Comparison of ENCODE assay signal across 8 cellular contexts in genomic region chr12:121443193-121443829, GRCh38. TPM values are rescaled to one million over a fixed set of nuclear protein-coding genes. Genes with fewer than 3 reads are reported as not detected.
DNase-seq lines count a peak whose midpoint lies in the region; ATAC-seq and TF ChIP-seq lines count a peak whose summit lies in the region.

No MANE protein-coding gene starts in this region.

- H3K27me3 ChIP-seq in MG63 (no peaks in the 10 kb centered on the region), uterus (no peaks in the 10 kb centered on the region)

- H3K9me3 ChIP-seq in MG63, result no peaks in the 10 kb centered on the region
- H3K9me3 ChIP-seq in uterus, result no peaks in the 10 kb centered on the region

- DNase-seq in GM04504 (ENCODE audit: low read depth), result peak; percentile 56
- DNase-seq in MG63, result peak; percentile 75
- DNase-seq in SW480 (ENCODE audit: low spot score), result peak; percentile 58
- peak; percentile 39 for DNase-seq in amniotic stem cell (lab: John Stamatoyannopoulos, UW)
- peak; percentile 88 for DNase-seq in left cardiac atrium
- DNase-seq in pulmonary artery endothelial cell (ENCODE audit: low read depth, low spot score), result peak; percentile 27
- peak; percentile 66 to 81 for DNase-seq in uterus

- TF ChIP-seq POLR2A in uterus (IDR thresholded peaks at IDR 0.05), result no peak

- H3K4me1 ChIP-seq in uterus, result no peaks in the 10 kb centered on the region

- TF ChIP-seq CTCF in uterus (IDR thresholded peaks at IDR 0.05), result peak; percentile 72 to 79 (median 74)

- peaks cover 28% of the 10 kb centered on the region for H3K36me3 ChIP-seq in MG63
- H3K36me3 ChIP-seq in uterus, result no peaks in the 10 kb centered on the region

- intact Hi-C loops in left cardiac atrium (cut with DNase I), result loop anchor here (1.0 to 5.0 kb wide), 2 partner anchors 106 to 109 kb away; no protein-coding TSS in a partner anchor
- intact Hi-C loops in uterus (cut with DNase I; ENCODE audit: low total_unique reads), result no loop called here

- no peak overlapping the region for H3K27ac ChIP-seq in uterus

- H3K4me3 ChIP-seq in MG63, result no peak overlapping the region
- H3K4me3 ChIP-seq in uterus, result no peak overlapping the region

- ATAC-seq in left cardiac atrium, result peak; percentile 88 to 93
- no peak for ATAC-seq in HG03196 (IDR thresholded peaks at IDR 0.05; ENCODE audit: unreplicated experiment)

RNA-seq across cellular contexts. Expression of gene RNF34, which starts 43.4 kb away (rescaled TPM):
- 17.9 and 27.7 TPM in 2 replicates for total RNA-seq in MG63 (2014; rRNA removed; shearing (Covaris generic); ENCODE audit: low replicate concordance)
- 10 to 100 TPM; 21.4 to 23.5 TPM for total RNA-seq in left cardiac atrium
- total RNA-seq in pulmonary artery endothelial cell, result 122 and 146 TPM in 2 replicates
- total RNA-seq in uterus, result 10 to 100 TPM; 23.5 to 74.9 (median 34.1) TPM

Comparison
In these comparisons a context has a peak if more than half of its experiments do, and no peak if none do; other contexts are left out.
1. DNase-seq: peak in every context shown above with its lines; median percentile 88 in left cardiac atrium; 75 in MG63; 74 in uterus; 58 in SW480; 56 in GM04504; 39 in amniotic stem cell; 27 in pulmonary artery endothelial cell.